In genomic region chr18:48405108-48405507, GRCh38 we compare ENCODE assay signal across 16 cellular contexts. TPM values are rescaled to one million over a fixed set of nuclear protein-coding genes. Genes with fewer than 3 reads are reported as not detected.
DNase-seq lines count a peak whose midpoint lies in the region; TF ChIP-seq lines count a peak whose summit lies in the region.
"Had no signal": no experiment of that assay in that cellular context is flagged by ENCODE, and none has a peak within 500 bp of the region (broad histone marks: within the 10 kb centered on the region; RNA-seq: fewer than 3 reads in every experiment).

No MANE protein-coding gene starts in this region.

- peaks cover 31% of the 10 kb centered on the region for H3K27me3 ChIP-seq in OCI-LY3 (ENCODE audit: low read depth, low read length)
- H3K27me3 ChIP-seq in skeletal muscle satellite cell (ENCODE audit: control insufficient read depth, insufficient read depth, low read length) = peaks cover 64% of the 10 kb centered on the region

- no peak for TF ChIP-seq POLR2A in erythroblast (IDR thresholded peaks at IDR 0.05; ENCODE audit: low read length)

- H3K79me2 ChIP-seq in OCI-LY3 (ENCODE audit: low read length) = no peaks in the 10 kb centered on the region

- H3K9ac ChIP-seq in OCI-LY3 (ENCODE audit: low read length) (no peak overlapping the region), skeletal muscle satellite cell (ENCODE audit: low read depth, low read length) (no peak overlapping the region)

- H3K27ac ChIP-seq in OCI-LY3 (ENCODE audit: low read length) = no peak overlapping the region
- peak overlapping the region in 1 of 2 donors; percentile 62 for H3K27ac ChIP-seq in coronary artery
- H3K27ac ChIP-seq: heart right ventricle, skin epidermis had no signal

- H4K20me1 ChIP-seq in OCI-LY3 (ENCODE audit: insufficient read depth, low read length) = no peaks in the 10 kb centered on the region

- peaks cover 8% of the 10 kb centered on the region for H3K4me1 ChIP-seq in OCI-LY3 (ENCODE audit: low read length)
- H3K4me1 ChIP-seq in skeletal muscle satellite cell (ENCODE audit: control insufficient read depth, insufficient read depth, low read length) = peaks cover 23% of the 10 kb centered on the region

- H3K4me3 ChIP-seq in OCI-LY3 (ENCODE audit: low read length) (no peak overlapping the region), coronary artery (peak overlapping the region; percentile 17), skeletal muscle satellite cell (ENCODE audit: low read length) (no peak overlapping the region)
- H3K4me3 ChIP-seq: heart right ventricle, skin epidermis had no signal

- H3K9me3 ChIP-seq in OCI-LY3 (ENCODE audit: insufficient read depth, low read length) = no peaks in the 10 kb centered on the region
- H3K9me3 ChIP-seq in skeletal muscle satellite cell (replicated peaks; ENCODE audit: low read length) = no peaks in the 10 kb centered on the region
- H3K9me3 ChIP-seq: heart right ventricle had no signal

- H3K36me3 ChIP-seq in OCI-LY3 (replicated peaks; ENCODE audit: low read depth, low read length) = no peaks in the 10 kb centered on the region
- H3K36me3 ChIP-seq in skeletal muscle satellite cell (ENCODE audit: insufficient read depth, low read length) = no peaks in the 10 kb centered on the region
- H3K36me3 ChIP-seq: heart right ventricle had no signal

- no peak for TF ChIP-seq CTCF in OCI-LY3 (IDR thresholded peaks at IDR 0.05; ENCODE audit: low read depth, low read length)
- no peak for TF ChIP-seq CTCF in coronary artery (IDR thresholded peaks at IDR 0.05)

- peak; percentile 45 for DNase-seq in NOMO-1 treated with DMSO at 0.1 percent for 48 hours (lab: John Stamatoyannopoulos, UW; ENCODE audit: unreplicated experiment)
- no peak for DNase-seq in NOMO-1 treated with dmso at 0.1 percent for 144 hours (lab: John Stamatoyannopoulos, UW; ENCODE audit: unreplicated experiment)
- DNase-seq in coronary artery (ENCODE audit: low spot score) = no peak
- DNase-seq in NCI-H82 treated with DMSO at 0.1 percent for 48 hours (lab: John Stamatoyannopoulos, UW; ENCODE audit: unreplicated experiment) = no peak
- DNase-seq in erythroblast (lab: John Stamatoyannopoulos, UW) = no peak
- DNase-seq in HT-29 (ENCODE audit: low spot score) = no peak
- DNase-seq: activated T-cell treated with anti-CD3 and anti-CD28 coated beads, Interleukin-2, amount 50 U/mL, for 24 hours; aorta; Calu3; effector memory CD4-positive, alpha-beta T cell; heart right ventricle; NCI-H2029; NK-92 treated with Interleukin-12 subunit alpha and Interleukin-12 subunit beta, amount 100 ng/mL, for 24 hours had no signal

- H3K4me2 ChIP-seq in OCI-LY3 (ENCODE audit: low read length) = 0 out of 2 replicates have a peak overlapping the region, but pooled peaks have one; percentile 20
- peak overlapping the region; percentile 48 for H3K4me2 ChIP-seq in skeletal muscle satellite cell (ENCODE audit: low read length)

- H2AFZ ChIP-seq in OCI-LY3 (ENCODE audit: low read depth, low read length) = no peak overlapping the region

RNA-seq across cellular contexts. Expression of gene ZBTB7C, which starts 4.1 kb away (rescaled TPM):
- 0.22 TPM in 1 of 2 replicates, not detected in the other for total RNA-seq in skeletal muscle satellite cell (2012; rRNA removed)
- 15.1 and 17.1 TPM in 2 replicates for total RNA-seq in HT-29 (2014; rRNA removed; shearing (Covaris generic))
- total RNA-seq: Calu3 had no signal
